1 cellular context compared by ENCODE assay signal in genomic region chr6:155782739-155783459, GRCh38.
A peak's percentile ranks its signal among the peaks of the same experiment; 100 is the strongest.
TF ChIP-seq lines count a peak whose summit lies in the region.

No MANE protein-coding gene starts in this region.

TF ChIP-seq in SK-N-SH treated with all-trans-retinoic acid at 6 μM for 48 hours, 23 proteins besides CTCF, POLR2A, EP300 and RAD21 (continued from another document):
- TF ChIP-seq TSHZ2 (CRISPR knock-in tag; IDR thresholded peaks at IDR 0.05) (no peak), BACH2 (CRISPR knock-in tag; IDR thresholded peaks at IDR 0.05; ENCODE audit: borderline replicate concordance) (no peak), CSDC2 (CRISPR knock-in tag; IDR thresholded peaks at IDR 0.05) (0 out of 2 replicates have a peak, but pooled peaks have one; percentile 21), TCF4 (CRISPR knock-in tag; IDR thresholded peaks at IDR 0.05; ENCODE audit: borderline replicate concordance) (0 out of 2 replicates have a peak, but pooled peaks have one; percentile 30), ZNF70 (CRISPR knock-in tag; IDR thresholded peaks at IDR 0.05) (no peak), SNAI2 (CRISPR knock-in tag; IDR thresholded peaks at IDR 0.05) (no peak), CREB5 (CRISPR knock-in tag; IDR thresholded peaks at IDR 0.05; ENCODE audit: low read depth) (peak; percentile 81), ZFP30 (CRISPR knock-in tag; IDR thresholded peaks at IDR 0.05) (no peak), ZFP3 (CRISPR knock-in tag; IDR thresholded peaks at IDR 0.05) (no peak), GLIS3 (CRISPR knock-in tag; IDR thresholded peaks at IDR 0.05) (no peak), RARB (CRISPR knock-in tag; IDR thresholded peaks at IDR 0.05) (no peak; the same call in 1 of the 2 replicates), PPARA (CRISPR knock-in tag; IDR thresholded peaks at IDR 0.05; ENCODE audit: borderline replicate concordance) (no peak), ARNTL (CRISPR knock-in tag; IDR thresholded peaks at IDR 0.05; ENCODE audit: borderline replicate concordance, low read depth) (no peak), PATZ1 (CRISPR knock-in tag; IDR thresholded peaks at IDR 0.05; ENCODE audit: borderline replicate concordance) (peak; percentile 40; the same call in 1 of the 2 replicates), POU6F1 (CRISPR knock-in tag; IDR thresholded peaks at IDR 0.05; ENCODE audit: borderline replicate concordance, low read depth) (peak; percentile 81; the same call in 1 of the 2 replicates)
